Comparison of ENCODE assay signal across 1 cellular context in genomic region chr2:174442546-174443510, GRCh38.
TF ChIP-seq lines count a peak whose summit lies in the region.

No MANE protein-coding gene starts in this region.

TF ChIP-seq in SK-N-SH, 30 proteins besides CTCF, POLR2A, EP300 and RAD21 (continued from another document):
- TF ChIP-seq GATA2 (CRISPR knock-in tag; IDR thresholded peaks at IDR 0.05) (no peak), TEAD4 (IDR thresholded peaks at IDR 0.05; ENCODE audit: borderline replicate concordance, insufficient read depth) (peak; percentile 73), JUND (IDR thresholded peaks at IDR 0.05) (peak; percentile 85), MXI1 (IDR thresholded peaks at IDR 0.05; ENCODE audit: low read depth, low read length) (no peak), ZBTB33 (IDR thresholded peaks at IDR 0.05; ENCODE audit: borderline replicate concordance, low read depth) (no peak), ELF1 (IDR thresholded peaks at IDR 0.05) (no peak), MAX (IDR thresholded peaks at IDR 0.05; ENCODE audit: low read depth) (peak; percentile 19; the same call in 1 of the 2 replicates), RXRA (IDR thresholded peaks at IDR 0.05; ENCODE audit: borderline replicate concordance, low read depth) (no peak), YY1 (IDR thresholded peaks at IDR 0.05; ENCODE audit: low read depth) (no peak), RFX5 (IDR thresholded peaks at IDR 0.05; ENCODE audit: low read length) (no peak), POLR2AphosphoS5 (IDR thresholded peaks at IDR 0.05; ENCODE audit: low read depth, low read length) (no peak), CHD2 (IDR thresholded peaks at IDR 0.05; ENCODE audit: low read length, partially characterized antibody) (no peak), RCOR1 (IDR thresholded peaks at IDR 0.05; ENCODE audit: low read length) (no peak), NFIC (IDR thresholded peaks at IDR 0.05; ENCODE audit: borderline replicate concordance) (peak; percentile 60)
